ENCODE assay signal across 8 cellular contexts in the genomic region with DNA sequence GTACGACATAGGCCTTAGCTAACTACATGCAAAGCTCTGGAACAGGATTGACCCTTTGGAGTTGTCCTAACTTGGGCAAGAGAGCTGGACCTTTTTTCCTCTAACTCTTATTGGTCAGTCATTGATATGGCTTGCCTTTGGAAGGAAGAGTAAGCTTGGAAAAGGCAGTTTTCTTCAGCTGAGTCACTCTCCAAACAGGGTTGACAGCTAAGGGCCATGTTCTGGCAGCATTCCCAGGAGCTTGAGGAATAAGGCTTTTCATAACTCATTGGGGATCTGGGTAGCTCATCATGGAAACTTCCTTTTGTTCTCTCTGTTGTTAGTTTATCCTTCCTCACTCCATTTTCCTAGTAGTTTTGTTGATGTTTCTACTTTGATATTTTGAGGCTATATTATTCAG. TPM values are rescaled to one million over a fixed set of nuclear protein-coding genes. Genes with fewer than 3 reads are reported as not detected.
DNase-seq lines count a peak whose midpoint lies in the region; ATAC-seq lines count a peak whose summit lies in the region.

No MANE protein-coding gene starts in this region.

- ATAC-seq in Right ventricle myocardium superior (ENCODE audit: poor library complexity) (peak; percentile 75), HG02763 (IDR thresholded peaks at IDR 0.05; ENCODE audit: unreplicated experiment) (no peak)

- in situ Hi-C loops in SK-MEL-5 (cut with HindIII; ENCODE audit: low pct_unique_long_range_greater_than_20kb, low sequenced_read_pairs), result no loop called here

- intact Hi-C loops in Right ventricle myocardium superior (cut with DNase I), result loop anchor here (10.0 kb wide), 1 partner anchor 194 kb away; no protein-coding TSS in a partner anchor

- peak; percentile 98 for DNase-seq in HCEC 1CT
- DNase-seq in SK-MEL-5 (ENCODE audit: low read depth, low spot score), result peak; percentile 63
- DNase-seq in Right ventricle myocardium superior, result peak; percentile 71
- peak; percentile 96 for DNase-seq in smooth muscle cell of the brain vasculature (ENCODE audit: low read depth, low spot score)
- no peak for DNase-seq in T-helper 9 cell
- no peak for DNase-seq in NCI-H524 (lab: John Stamatoyannopoulos, UW)
- no peak for DNase-seq in activated effector memory CD4-positive, alpha-beta T cell treated with anti-CD3 and anti-CD28 coated beads, Interleukin-2, amount 50 U/mL, for 16 hours

RNA-seq across cellular contexts. Expression of a gene that starts 14.5 kb away (rescaled TPM):
- 8.6 and 9.2 TPM in 2 replicates for total RNA-seq in SK-MEL-5 (2014; rRNA removed; shearing (Covaris generic))
- polyA plus RNA-seq in SK-MEL-5 (2015; cell fraction: cytosol; rRNA removed), result 34.8 and 38.1 TPM in 2 replicates
- 29.7 and 37.4 TPM in 2 replicates for polyA plus RNA-seq in SK-MEL-5 (2015; cell fraction: nucleus; rRNA removed)
- 11.1 TPM for total RNA-seq in Right ventricle myocardium superior

Comparison
In these comparisons a context has a peak if more than half of its experiments do, and no peak if none do; other contexts are left out.
1. DNase-seq: peak in HCEC 1CT (single experiment), SK-MEL-5 (single experiment), Right ventricle myocardium superior (single experiment) and smooth muscle cell of the brain vasculature (single experiment); none in T-helper 9 cell (single experiment), NCI-H524 (0 of 2) and activated effector memory CD4-positive, alpha-beta T cell treated with anti-CD3 and anti-CD28 coated beads, Interleukin-2, amount 50 U/mL, for 16 hours (single experiment).